ENCODE assay signal across 27 cellular contexts in the genomic region with DNA sequence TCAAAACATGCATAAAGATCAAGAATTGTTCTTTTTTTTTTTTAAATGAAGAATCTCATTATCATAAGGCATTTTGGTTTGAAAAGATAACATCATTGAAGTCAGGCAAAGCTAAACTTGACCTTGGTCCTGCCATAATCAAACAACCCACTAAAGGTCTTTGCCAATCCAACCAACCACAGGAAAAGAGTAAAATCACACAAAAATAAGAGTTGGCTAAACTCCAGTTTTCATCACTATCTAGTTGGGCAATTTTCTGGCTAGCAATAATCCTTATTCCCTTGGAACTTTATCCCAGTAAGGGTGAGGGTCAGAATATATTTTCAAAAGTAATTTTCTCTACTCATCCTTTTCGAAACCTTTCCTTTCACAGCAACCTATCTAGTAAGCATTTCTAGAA.
A peak's percentile ranks its signal among the peaks of the same experiment; 100 is the strongest.
DNase-seq lines count a peak whose midpoint lies in the region; ATAC-seq and TF ChIP-seq lines count a peak whose summit lies in the region.
"Had no signal": no experiment of that assay in that cellular context is flagged by ENCODE, and none has a peak within 500 bp of the region (broad histone marks: within the 10 kb centered on the region; RNA-seq: fewer than 3 reads in every experiment).

No MANE protein-coding gene starts in this region.

- no peaks in the 10 kb centered on the region for H3K27me3 Mint-ChIP-seq in H9 (ENCODE audit: low read depth)
- H3K27me3 Mint-ChIP-seq: CD4-positive, alpha-beta memory T cell had no signal

- no peaks in the 10 kb centered on the region for H3K9me3 Mint-ChIP-seq in H9

- H4K91ac ChIP-seq in trophoblast cell (ENCODE audit: low read depth, low read length) (no peak overlapping the region), H9 (ENCODE audit: insufficient read length, low read depth, low read length) (no peak overlapping the region)

- H3K23ac ChIP-seq in trophoblast cell (ENCODE audit: low read length) (no peak overlapping the region), H9 (ENCODE audit: insufficient read length, low read depth, low read length) (no peak overlapping the region)

- H2BK15ac ChIP-seq in H9 (ENCODE audit: low read depth, low read length) = no peak overlapping the region

- no peaks in the 10 kb centered on the region for H3K9me3 ChIP-seq in trophoblast cell (ENCODE audit: insufficient read depth, low read depth, low read length)
- no peaks in the 10 kb centered on the region for H3K9me3 ChIP-seq in H9 (ENCODE audit: control insufficient read depth, low read depth, low read length)
- H3K9me3 ChIP-seq: BLaER1 treated with 17β-estradiol and CSF1 and Interleukin-3, amounts not matched to agents 10 nM and 100 nM had no signal

- H3K27ac Mint-ChIP-seq in H9 = no peak overlapping the region
- H3K27ac Mint-ChIP-seq: CD4-positive, alpha-beta memory T cell had no signal

- no peak overlapping the region for H2BK5ac ChIP-seq in trophoblast cell (ENCODE audit: low read depth, low read length, poor library complexity)
- no peak overlapping the region for H2BK5ac ChIP-seq in H9 (ENCODE audit: insufficient read length, low read length)

- ATAC-seq in GM19463 (IDR thresholded peaks at IDR 0.05; ENCODE audit: unreplicated experiment) (no peak), GM21360 (IDR thresholded peaks at IDR 0.05; ENCODE audit: unreplicated experiment) (no peak)
- ATAC-seq: Panc1, SK-N-SH treated with all-trans-retinoic acid at 6 μM for 48 hours had no signal

- no peak overlapping the region for H2BK120ac ChIP-seq in trophoblast cell (ENCODE audit: insufficient read depth, low read length, poor library complexity)
- no peak overlapping the region for H2BK120ac ChIP-seq in H9 (ENCODE audit: low read depth, low read length, poor library complexity, severe bottlenecking)

- H3K27me3 ChIP-seq in trophoblast cell (ENCODE audit: insufficient read depth, low read length) (no peaks in the 10 kb centered on the region), H9 (ENCODE audit: insufficient read depth, low read length) (no peaks in the 10 kb centered on the region)
- H3K27me3 ChIP-seq: BLaER1 treated with 17β-estradiol and CSF1 and Interleukin-3, amounts not matched to agents 10 nM and 100 nM had no signal

- H3K14ac ChIP-seq in trophoblast cell (ENCODE audit: low read length) (no peak overlapping the region), H9 (ENCODE audit: insufficient read depth, low read length) (no peak overlapping the region)

- H3K23me2 ChIP-seq in H9 (ENCODE audit: insufficient read length, low read depth, low read length, poor library complexity, severe bottlenecking) = no peaks in the 10 kb centered on the region

- H3K36me3 Mint-ChIP-seq in H9 (ENCODE audit: insufficient read depth in 1 of 3, low read depth in 3 of 3) = peaks cover 2 to 15% (median 4%) of the 10 kb centered on the region in 3 experiments; a peak in 5 of 7 replicates

- no peak overlapping the region for H2AFZ ChIP-seq in trophoblast cell (ENCODE audit: insufficient read depth, low read length, poor library complexity)
- no peak overlapping the region for H2AFZ ChIP-seq in H9 (ENCODE audit: low read length)

- no peak overlapping the region for H4K5ac ChIP-seq in H9 (ENCODE audit: insufficient read length, low read depth, low read length)

- H3K4ac ChIP-seq in trophoblast cell (ENCODE audit: low read depth, low read length) (no peak overlapping the region), H9 (ENCODE audit: low read depth, low read length) (no peak overlapping the region)

- H3K4me3 ChIP-seq in AG10803 (ENCODE audit: low read length) (no peak overlapping the region), fibroblast of the aortic adventitia (ENCODE audit: low read depth, low read length) (no peak overlapping the region), trophoblast cell (ENCODE audit: low read depth, low read length) (no peak overlapping the region)
- H3K4me3 ChIP-seq: BLaER1 treated with 17β-estradiol and CSF1 and Interleukin-3, amounts not matched to agents 10 nM and 100 nM had no signal

- no peak overlapping the region for H3K9ac ChIP-seq in trophoblast cell (ENCODE audit: low read length)
- no peak overlapping the region for H3K9ac ChIP-seq in H9 (ENCODE audit: extremely low read depth, insufficient read length, low read length)
- H3K9ac ChIP-seq: BLaER1 treated with 17β-estradiol and CSF1 and Interleukin-3, amounts not matched to agents 10 nM and 100 nM; KMS-11 had no signal

- H3K4me1 Mint-ChIP-seq in H9 = peaks cover 55 to 60% of the 10 kb centered on the region in 2 experiments
- H3K4me1 Mint-ChIP-seq: CD4-positive, alpha-beta memory T cell had no signal

- H2BK20ac ChIP-seq in H9 (ENCODE audit: low read depth, low read length, poor library complexity, severe bottlenecking) = no peak overlapping the region

- H3K18ac ChIP-seq in trophoblast cell (ENCODE audit: low read length) (no peak overlapping the region), H9 (ENCODE audit: insufficient read length, low read depth, low read length) (no peak overlapping the region)

- H4K20me1 ChIP-seq in H9 (ENCODE audit: control insufficient read depth, insufficient read depth, insufficient read length) = no peaks in the 10 kb centered on the region
- H4K20me1 ChIP-seq: BLaER1 treated with 17β-estradiol and CSF1 and Interleukin-3, amounts not matched to agents 10 nM and 100 nM had no signal

- no peak overlapping the region for H2AK5ac ChIP-seq in trophoblast cell (ENCODE audit: low read length)
- no peak overlapping the region for H2AK5ac ChIP-seq in H9 (ENCODE audit: insufficient read length, low read length)

- no peak overlapping the region for H3T11ph ChIP-seq in H9 (ENCODE audit: low read length)

- TF ChIP-seq CTCF in AG10803 (conservative IDR thresholded peaks at IDR 0.05; ENCODE audit: low read length) = no peak
- TF ChIP-seq CTCF in fibroblast of the aortic adventitia (IDR thresholded peaks at IDR 0.05; ENCODE audit: insufficient read depth, low read length) = no peak
- TF ChIP-seq CTCF in H9 (conservative IDR thresholded peaks at IDR 0.05) = no peak

- H2BK12ac ChIP-seq in trophoblast cell (ENCODE audit: low read length) = no peak overlapping the region
- H2BK12ac ChIP-seq in H9 (ENCODE audit: insufficient read length, low read depth, low read length) = no peak overlapping the region

- DNase-seq in AG10803 (ENCODE audit: low read depth) = peak; percentile 11
- DNase-seq in amniotic epithelial cell (ENCODE audit: low read depth) = peak; percentile 59
- DNase-seq in fibroblast of the aortic adventitia (ENCODE audit: low read depth) = peak; percentile 22
- DNase-seq in myocyte (ENCODE audit: low read depth) = peak; percentile 18
- no peak for DNase-seq in trophoblast cell
- DNase-seq in H9 = no peak
- DNase-seq: ACHN; CD4-positive, alpha-beta memory T cell; DMS153; GDM1; HCEC 1CT; IMR-90; NCI-H1105 treated with DMSO at 0.1 percent for 48 hours; NCI-H1694; NCI-H2081; NCI-H2171; NCI-H345; NCI-H524; NCI-H82; SIG-M5 had no signal

- H3K4me2 ChIP-seq in trophoblast cell (ENCODE audit: low read length) = no peak overlapping the region
- H3K4me2 ChIP-seq in H9 (ENCODE audit: insufficient read depth, insufficient read length, low read length) = no peak overlapping the region
- H3K4me2 ChIP-seq: BLaER1 treated with 17β-estradiol and CSF1 and Interleukin-3, amounts not matched to agents 10 nM and 100 nM; KMS-11 had no signal

- H3K4me1 ChIP-seq in trophoblast cell (ENCODE audit: control insufficient read depth in 1 of 2, insufficient read depth in 2 of 2, low read length in 2 of 2) (no peaks in the 10 kb centered on the region), H9 (ENCODE audit: insufficient read depth, low read length) (peaks cover 3% of the 10 kb centered on the region; the same call in 1 of the 2 replicates)
- H3K4me1 ChIP-seq: BLaER1 treated with 17β-estradiol and CSF1 and Interleukin-3, amounts not matched to agents 10 nM and 100 nM had no signal

- no peak overlapping the region for H3K4me3 Mint-ChIP-seq in H9
- H3K4me3 Mint-ChIP-seq: CD4-positive, alpha-beta memory T cell had no signal

- H3K27ac ChIP-seq in trophoblast cell (ENCODE audit: low read depth, low read length) (no peak overlapping the region), H9 (ENCODE audit: insufficient read length, low read depth, low read length) (no peak overlapping the region)
- H3K27ac ChIP-seq: 22Rv1; BLaER1 treated with 17β-estradiol and CSF1 and Interleukin-3, amounts not matched to agents 10 nM and 100 nM; KMS-11 had no signal

- no peak overlapping the region for H4K12ac ChIP-seq in trophoblast cell (ENCODE audit: low read depth, low read length)

- H3K36me3 ChIP-seq in trophoblast cell (ENCODE audit: control insufficient read depth in 1 of 2, insufficient read depth in 2 of 2, low read length in 2 of 2) = no peaks in the 10 kb centered on the region
- H3K36me3 ChIP-seq: BLaER1 treated with 17β-estradiol and CSF1 and Interleukin-3, amounts not matched to agents 10 nM and 100 nM had no signal

- WGBS in trophoblast cell (ENCODE audit: extremely low coverage, insufficient coverage, insufficient read length) = no CpG with 5 or more reads among the region's 1 CpG
- no CpG with 5 or more reads among the region's 1 CpG for WGBS in H9 (ENCODE audit: extremely low coverage, insufficient read length, low lambda C conversion rate)

- H4K8ac ChIP-seq in trophoblast cell (ENCODE audit: low read depth, low read length) = no peak overlapping the region
- no peak overlapping the region for H4K8ac ChIP-seq in H9 (replicated peaks; ENCODE audit: insufficient read length, low read depth, low read length)

- no peaks in the 10 kb centered on the region for H3K79me1 ChIP-seq in trophoblast cell (ENCODE audit: low read length)
- no peaks in the 10 kb centered on the region for H3K79me1 ChIP-seq in H9 (ENCODE audit: insufficient read depth, low read depth, low read length, poor library complexity, severe bottlenecking)

- H3K79me2 ChIP-seq in trophoblast cell (ENCODE audit: control insufficient read depth, insufficient read depth, low read length, poor library complexity) (no peaks in the 10 kb centered on the region), H9 (ENCODE audit: insufficient read depth, low read length) (no peaks in the 10 kb centered on the region)

- no peak overlapping the region for H3K56ac ChIP-seq in H9 (ENCODE audit: insufficient read length, low read depth, low read length)

Comparison
In these comparisons a context has a peak if more than half of its experiments do, and no peak if none do; other contexts are left out.
1. DNase-seq: peak in AG10803 (single experiment), amniotic epithelial cell (single experiment), fibroblast of the aortic adventitia (single experiment) and myocyte (single experiment); none in trophoblast cell (0 of 2) and H9 (single experiment).